In genomic region chr1:230299148-230300006, GRCh38 we compare ENCODE assay signal across 1 cellular context.
A peak's percentile ranks its signal among the peaks of the same experiment; 100 is the strongest.
TF ChIP-seq lines count a peak whose summit lies in the region.

No MANE protein-coding gene starts in this region.

TF ChIP-seq in HepG2, 621 proteins besides CTCF, POLR2A, EP300 and RAD21 (continued from another document):
- TF ChIP-seq KDM6A (CRISPR knock-in tag; IDR thresholded peaks at IDR 0.05; ENCODE audit: low read depth) (0 out of 2 replicates have a peak, but pooled peaks have one; percentile 29), ZNF614 (CRISPR knock-in tag; IDR thresholded peaks at IDR 0.05; ENCODE audit: borderline replicate concordance) (0 out of 2 replicates have a peak, but pooled peaks have one; percentile 15), ZBTB39 (CRISPR knock-in tag; IDR thresholded peaks at IDR 0.05) (0 out of 2 replicates have a peak, but pooled peaks have one; percentile 27), HCFC1 (IDR thresholded peaks at IDR 0.05; ENCODE audit: low read depth, low read length) (no peak)
